In the genomic region with DNA sequence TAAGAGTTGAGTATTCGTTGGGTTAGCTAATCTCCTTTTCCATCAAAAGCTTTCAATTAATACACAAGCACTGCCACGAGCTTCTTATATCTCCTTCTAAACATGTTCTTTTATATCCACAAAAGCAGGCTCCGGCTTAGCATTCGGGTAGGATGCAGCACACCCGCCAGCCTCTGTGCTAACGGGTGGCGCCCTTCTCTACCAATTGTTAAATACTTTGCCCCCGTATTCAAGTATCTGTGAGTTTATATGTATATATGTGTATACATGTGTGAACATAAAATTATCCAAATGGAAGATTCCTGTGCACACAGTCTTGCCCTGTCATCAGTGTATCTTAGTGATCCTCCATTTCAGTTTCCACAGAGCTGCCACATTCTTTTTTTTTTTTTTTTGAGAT, we compare ENCODE assay signal across 22 cellular contexts. TPM values are rescaled to one million over a fixed set of nuclear protein-coding genes. Genes with fewer than 3 reads are reported as not detected.
DNase-seq lines count a peak whose midpoint lies in the region; ATAC-seq, FAIRE-seq and TF ChIP-seq lines count a peak whose summit lies in the region.
"Had no signal": no experiment of that assay in that cellular context is flagged by ENCODE, and none has a peak within 500 bp of the region (broad histone marks: within the 10 kb centered on the region; RNA-seq: fewer than 3 reads in every experiment).

No MANE protein-coding gene starts in this region.

- no peaks in the 10 kb centered on the region for H3K9me2 ChIP-seq in GM23338 (ENCODE audit: insufficient read depth)

- TF ChIP-seq CTCF in GM23338 (conservative IDR thresholded peaks at IDR 0.05; ENCODE audit: low read depth in 2 of 2) (peak; percentile 46 to 56), K562 (IDR thresholded peaks at IDR 0.05 in 2 of 3, conservative IDR thresholded peaks at IDR 0.05 in 1 of 3; ENCODE audit: insufficient read depth in 2 of 3, low read depth in 1 of 3, low read length in 3 of 3) (peak; percentile 19 to 38 (median 38); a peak in 3 of 6 replicates), mesothelial cell of epicardium (IDR thresholded peaks at IDR 0.05; ENCODE audit: unreplicated experiment) (no peak), vagina (IDR thresholded peaks at IDR 0.05) (no peak)

- H3K4me2 ChIP-seq in GM23338, result no peak overlapping the region
- no peak overlapping the region for H3K4me2 ChIP-seq in K562 (ENCODE audit: insufficient read depth, low read length)

- H3K27ac ChIP-seq in GM23338 (ENCODE audit: low read depth), result no peak overlapping the region
- no peak overlapping the region for H3K27ac ChIP-seq in K562 (ENCODE audit: extremely low read depth, low read depth, low read length)
- no peak overlapping the region for H3K27ac ChIP-seq in vagina
- H3K27ac ChIP-seq: C4-2B, HL-60 had no signal

- H3K4me1 Mint-ChIP-seq in GM23338, result peaks cover 7% of the 10 kb centered on the region; the same call in 2 of the 3 replicates
- no peaks in the 10 kb centered on the region for H3K4me1 Mint-ChIP-seq in mesothelial cell of epicardium

- H2AFZ ChIP-seq in GM23338 (no peak overlapping the region), K562 (ENCODE audit: low read depth, low read length) (no peak overlapping the region)

- no peak overlapping the region for H3K27ac Mint-ChIP-seq in GM23338
- no peak overlapping the region for H3K27ac Mint-ChIP-seq in mesothelial cell of epicardium
- H3K27ac Mint-ChIP-seq: CD4-positive, alpha-beta T cell; HFFc6; IgD-negative memory B cell had no signal

- DNase-seq in GM23338 (ENCODE audit: low spot score) (peak; percentile 46), HAP-1 (ENCODE audit: low spot score in 2 of 2) (peak; percentile 16 to 53), K562 (ENCODE audit: extremely low read depth in 1 of 4, low spot score in 3 of 4) (peak in 1 of 4 experiments; percentile 20), mesothelial cell of epicardium (ENCODE audit: low spot score in 2 of 2, unreplicated experiment in 2 of 2) (no peak), vagina (ENCODE audit: extremely low spot score in 2 of 2) (no peak)
- no peak for DNase-seq in activated CD4-positive, alpha-beta T cell treated with anti-CD3 and anti-CD28 coated beads, Interleukin-2, amount 50 U/mL, for 4 hours
- DNase-seq: ACHN; Caco-2; CD4-positive, alpha-beta T cell; DMS153; DMS79; GDM1; HFFc6; KG1 had no signal

- no peaks in the 10 kb centered on the region for H3K9me1 ChIP-seq in K562 (ENCODE audit: control insufficient read depth, insufficient read depth, low read length)

- H3K36me3 ChIP-seq in GM23338 (ENCODE audit: insufficient read depth), result no peaks in the 10 kb centered on the region
- no peaks in the 10 kb centered on the region for H3K36me3 ChIP-seq in HAP-1 (replicated peaks)
- no peaks in the 10 kb centered on the region for H3K36me3 ChIP-seq in K562 (ENCODE audit: control insufficient read depth, insufficient read depth, low read length)
- no peaks in the 10 kb centered on the region for H3K36me3 ChIP-seq in vagina

- in situ Hi-C loops in HAP-1 (cut with MboI; ENCODE audit: low sequenced_read_pairs) (no loop called here), K562 (cut with MboI) (no loop called here)

- H3F3A ChIP-seq in GM23338 (replicated peaks; ENCODE audit: low read depth), result no peaks in the 10 kb centered on the region

- CTCF ChIA-PET in K562 (lab: Yijun Ruan, JAX; ENCODE audit: low intra/inter-chr PET ratio), result no interaction called here

- no peak overlapping the region for H3K9ac ChIP-seq in K562 (ENCODE audit: insufficient read depth in 1 of 2, low read depth in 2 of 2, low read length in 2 of 2)

- ATAC-seq in GM23338 (no peak), K562 (peak; percentile 75)
- ATAC-seq: HCT116 had no signal

- no peak overlapping the region for H3K4me3 Mint-ChIP-seq in GM23338
- H3K4me3 Mint-ChIP-seq in mesothelial cell of epicardium, result no peak overlapping the region
- H3K4me3 Mint-ChIP-seq: CD4-positive, alpha-beta T cell; HFFc6; IgD-negative memory B cell had no signal

- no peak for TF ChIP-seq POLR2A in K562 (conservative IDR thresholded peaks at IDR 0.05)
- TF ChIP-seq POLR2A in vagina (IDR thresholded peaks at IDR 0.05), result no peak

- no peak for TF ChIP-seq RAD21 in K562 (CRISPR knock-in tag; conservative IDR thresholded peaks at IDR 0.05 in 1 of 2, IDR thresholded peaks at IDR 0.05 in 1 of 2)

- no peak for TF ChIP-seq EP300 in K562 (IDR thresholded peaks at IDR 0.05; ENCODE audit: low read length)

- H3K4me3 ChIP-seq in GM23338, result no peak overlapping the region
- H3K4me3 ChIP-seq in HAP-1, result no peak overlapping the region
- no peak overlapping the region for H3K4me3 ChIP-seq in K562
- H3K4me3 ChIP-seq in vagina, result no peak overlapping the region

- H3K9me3 Mint-ChIP-seq in GM23338 (no peaks in the 10 kb centered on the region; the same call in 2 of the 3 replicates), mesothelial cell of epicardium (peaks cover 3% of the 10 kb centered on the region)
- H3K9me3 Mint-ChIP-seq: CD4-positive, alpha-beta T cell; HFFc6 had no signal

- no peak for FAIRE-seq in K562 (lab: Jason Lieb, UNC)
- FAIRE-seq: A204.1, D721Med, GM12892, GM18507 had no signal

- no TSS peak for BruUV-seq in K562 (replicated peaks; lab: Mats Ljungman, UMichigan)

- intact Hi-C loops in K562 (cut with micrococcal nuclease) (no loop called here), vagina (cut with DNase I) (no loop called here)

- H3K36me3 Mint-ChIP-seq in GM23338 (ENCODE audit: low read depth) (no peaks in the 10 kb centered on the region), mesothelial cell of epicardium (no peaks in the 10 kb centered on the region)

- H3K79me2 ChIP-seq in GM23338 (replicated peaks; ENCODE audit: insufficient read depth), result no peaks in the 10 kb centered on the region
- no peaks in the 10 kb centered on the region for H3K79me2 ChIP-seq in K562 (ENCODE audit: control insufficient read depth, insufficient read depth, low read length)

- 22% methylated on average over 8 of the region's 8 CpGs for WGBS in K562 (ENCODE audit: insufficient coverage, low coverage, missing lambda C conversion rate)

- no peaks in the 10 kb centered on the region for H3K27me3 ChIP-seq in GM23338 (ENCODE audit: insufficient read depth)
- no peaks in the 10 kb centered on the region for H3K27me3 ChIP-seq in HAP-1 (ENCODE audit: low read depth)
- peaks cover 11 to 21% of the 10 kb centered on the region in 2 experiments for H3K27me3 ChIP-seq in K562 (ENCODE audit: control insufficient read depth in 2 of 2, insufficient read depth in 2 of 2, low read length in 2 of 2)
- H3K27me3 ChIP-seq in vagina, result no peaks in the 10 kb centered on the region

- H3K27me3 Mint-ChIP-seq in GM23338 (ENCODE audit: insufficient read depth, low read depth, poor library complexity) (peaks cover 4% of the 10 kb centered on the region), mesothelial cell of epicardium (ENCODE audit: low read depth) (peaks cover 13% of the 10 kb centered on the region)
- H3K27me3 Mint-ChIP-seq: CD4-positive, alpha-beta T cell had no signal

- no peaks in the 10 kb centered on the region for H3K4me1 ChIP-seq in GM23338 (ENCODE audit: insufficient read depth)
- no peaks in the 10 kb centered on the region for H3K4me1 ChIP-seq in HAP-1
- H3K4me1 ChIP-seq in K562 (replicated peaks in 1 of 2; ENCODE audit: control insufficient read depth in 2 of 2, insufficient read depth in 2 of 2, low read length in 2 of 2), result no peaks in the 10 kb centered on the region
- H3K4me1 ChIP-seq in vagina, result no peaks in the 10 kb centered on the region
- H3K4me1 ChIP-seq: Caco-2 had no signal

- POLR2A ChIA-PET in K562 (lab: Yijun Ruan, JAX), result interaction anchor here (0.6 to 0.8 kb wide), 2 partner anchors 166 to 313 kb away, joined by 3 read pairs; no protein-coding TSS in a partner anchor

- H3K9me3 ChIP-seq in HAP-1 (no peaks in the 10 kb centered on the region), K562 (replicated peaks; ENCODE audit: control insufficient read depth, insufficient read depth, low read depth, low read length) (no peaks in the 10 kb centered on the region), vagina (no peaks in the 10 kb centered on the region)
- H3K9me3 ChIP-seq: Caco-2 had no signal

- H4K20me1 ChIP-seq in GM23338 (replicated peaks; ENCODE audit: insufficient read depth) (no peaks in the 10 kb centered on the region), K562 (replicated peaks; ENCODE audit: control insufficient read depth, insufficient read depth, low read length) (no peaks in the 10 kb centered on the region)

TF ChIP-seq in GM23338, 12 proteins besides CTCF, POLR2A, EP300 and RAD21 (continues in another document):
- no peak for TF ChIP-seq POLR2AphosphoS5 (IDR thresholded peaks at IDR 0.05; ENCODE audit: low read depth)
- no peak for TF ChIP-seq JUNB (IDR thresholded peaks at IDR 0.05; ENCODE audit: unreplicated experiment)

RNA-seq across cellular contexts. Expression of gene BNIP1, which starts 27.8 kb away (rescaled TPM):
- total RNA-seq in GM23338 (2014; rRNA removed; shearing (Covaris generic)), result 13.7 and 17.0 TPM in 2 replicates
- polyA plus RNA-seq in GM23338 (2016; fragmentation: Nextera tagmentation; extraction: Ambion mirVana) (9.5 and 12.1 TPM in 2 replicates), K562 (2011; rRNA removed) (30.5 and 30.6 TPM in 2 replicates), K562 (2014; fragmentation: Illumina TruSeq; extraction: Trizol) (26.5 and 27.4 TPM in 2 replicates), K562 (2014; fragmentation: Nextera tagmentation; extraction: Ambion mirVana) (10 to 100 TPM; 54.9 to 65.0 TPM), K562 (2014; rRNA removed) (23.0 and 23.2 TPM in 2 replicates)
- 12.2 and 15.0 TPM in 2 replicates for total RNA-seq in K562 (2011; cell fraction: chromatin; rRNA removed; ENCODE audit: low replicate concordance)
- 13.2 and 15.0 TPM in 2 replicates for total RNA-seq in K562 (2011; cell fraction: nucleolus; rRNA removed)
- 14.5 and 20.2 TPM in 2 replicates for total RNA-seq in K562 (2011; cell fraction: nucleoplasm; rRNA removed)
- total RNA-seq in K562 (2014; rRNA removed) (18.8 and 21.0 TPM in 2 replicates), K562 (2014; rRNA removed; fragmentation: Illumina TruSeq; extraction: Trizol) (25.8 and 26.2 TPM in 2 replicates), K562 (2015; rRNA removed; fragmentation: Illumina TruSeq; extraction: Trizol) (20.3 and 21.6 TPM in 2 replicates), K562 (2021) (18.9 and 21.3 TPM in 2 replicates), mesothelial cell of epicardium (10.8 to 12.2 TPM (median 11.2 TPM) in 3 replicates), vagina (12.5 TPM)
- 24.0 and 26.5 TPM in 2 replicates for polyA plus RNA-seq in K562 (2011; cell fraction: cytosol; rRNA removed)
- 15.2 and 16.7 TPM in 2 replicates for polyA plus RNA-seq in K562 (2011; cell fraction: nucleus; rRNA removed)
- polyA plus RNA-seq in K562 (2012), result 16.5 and 17.1 TPM in 2 replicates
- 12.8 and 15.1 TPM in 2 replicates for polyA minus RNA-seq in K562 (2011; rRNA and poly(A)+ RNA removed)
- polyA minus RNA-seq in K562 (2011; cell fraction: cytosol; rRNA and poly(A)+ RNA removed), result 4.2 and 5.1 TPM in 2 replicates
- 3.0 and 5.7 TPM in 2 replicates for polyA minus RNA-seq in K562 (2011; cell fraction: nucleus; rRNA and poly(A)+ RNA removed)

Comparison
In these comparisons a context has a peak if more than half of its experiments do, and no peak if none do; other contexts are left out.
1. DNase-seq: peak in GM23338 (single experiment) and HAP-1 (2 of 2); none in mesothelial cell of epicardium (0 of 2), vagina (0 of 2) and activated CD4-positive, alpha-beta T cell treated with anti-CD3 and anti-CD28 coated beads, Interleukin-2, amount 50 U/mL, for 4 hours (0 of 2).
2. CTCF ChIP-seq: peak in GM23338 (2 of 2) and K562 (3 of 3); none in mesothelial cell of epicardium (single experiment) and vagina (0 of 3).